ENCODE assay signal across 16 cellular contexts in the genomic region with DNA sequence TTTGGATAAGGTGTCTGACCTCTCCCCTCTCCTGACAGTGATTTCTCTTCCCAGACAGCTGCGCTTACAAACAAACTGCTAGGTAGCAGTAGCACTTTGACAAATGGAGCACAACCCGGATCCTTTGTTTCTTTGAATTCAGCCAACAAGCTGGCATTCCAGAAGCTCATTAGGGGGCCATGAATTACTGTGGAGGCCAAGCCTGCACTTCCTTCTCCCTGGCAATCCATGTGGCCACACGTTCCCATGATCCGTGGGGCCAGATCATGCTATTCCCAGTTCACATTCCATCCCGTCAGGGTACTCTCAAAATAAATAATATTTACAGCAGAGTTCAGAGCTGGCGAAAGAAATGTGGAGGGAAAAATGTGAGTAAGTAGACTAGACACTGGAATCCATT.
DNase-seq lines count a peak whose midpoint lies in the region; ATAC-seq, FAIRE-seq and TF ChIP-seq lines count a peak whose summit lies in the region.
"Had no signal": no experiment of that assay in that cellular context is flagged by ENCODE, and none has a peak within 500 bp of the region (broad histone marks: within the 10 kb centered on the region; RNA-seq: fewer than 3 reads in every experiment).

No MANE protein-coding gene starts in this region.

- no peak for TF ChIP-seq POLR2A in H54 (IDR thresholded peaks at IDR 0.05; ENCODE audit: low read depth, low read length)

- H3K4me3 ChIP-seq in AG04449 (ENCODE audit: low read depth, low read length) (no peak overlapping the region), HUES64 (ENCODE audit: low read length) (no peak overlapping the region), ectodermal cell (ENCODE audit: insufficient read depth, low read depth, low read length) (no peak overlapping the region)
- H3K4me3 ChIP-seq: lower lobe of right lung, PC-9 had no signal

- H3K27me3 ChIP-seq in HUES64 (ENCODE audit: insufficient read depth, low read length) (no peaks in the 10 kb centered on the region), ectodermal cell (ENCODE audit: control insufficient read depth, insufficient read depth, low read length, poor library complexity, severe bottlenecking) (no peaks in the 10 kb centered on the region)

- ATAC-seq in HG02981 (IDR thresholded peaks at IDR 0.05; ENCODE audit: unreplicated experiment), result no peak
- no peak for ATAC-seq in HG03354 (IDR thresholded peaks at IDR 0.05; ENCODE audit: poor library complexity, severe bottlenecking, unreplicated experiment)
- ATAC-seq: lower lobe of right lung had no signal

- no peak for FAIRE-seq in H54 (lab: Jason Lieb, UNC)
- FAIRE-seq: D721Med had no signal

- H3K27ac ChIP-seq in HUES64 (ENCODE audit: low read depth, low read length), result peak overlapping the region; percentile 86
- peak overlapping the region; percentile 84 for H3K27ac ChIP-seq in ectodermal cell (ENCODE audit: insufficient read depth, low read depth, low read length, poor library complexity, severe bottlenecking)
- H3K27ac ChIP-seq: KMS-11, lower lobe of right lung, PC-9 had no signal

- WGBS in HUES64, result 34% methylated on average over 6 of the region's 6 CpGs
- 24 to 30% methylated on average over 6 of the region's 6 CpGs for WGBS in ectodermal cell, 2 experiments

- TF ChIP-seq CTCF in AG04449 (IDR thresholded peaks at IDR 0.05; ENCODE audit: insufficient read depth, low read length, missing control alignments), result no peak

- CTCF ChIA-PET in AG04449 (lab: Yijun Ruan, JAX), result interaction anchor here (0.8 to 1.4 kb wide), 5 partner anchors 11 to 99 kb away, joined by 3 to 4 read pairs (median 3); no protein-coding TSS in a partner anchor

- H3K9me3 ChIP-seq in HUES64 (ENCODE audit: insufficient read depth, low read depth, low read length), result no peaks in the 10 kb centered on the region
- H3K9me3 ChIP-seq in ectodermal cell (ENCODE audit: control insufficient read depth, low read length), result no peaks in the 10 kb centered on the region
- H3K9me3 ChIP-seq: lower lobe of right lung had no signal

- no peaks in the 10 kb centered on the region; the same call in 1 of the 2 replicates for H3K36me3 ChIP-seq in HUES64 (ENCODE audit: insufficient read depth, low read length)
- H3K36me3 ChIP-seq in ectodermal cell (ENCODE audit: control insufficient read depth, insufficient read depth, low read length), result no peaks in the 10 kb centered on the region
- H3K36me3 ChIP-seq: lower lobe of right lung had no signal

- peaks cover 30% of the 10 kb centered on the region for H3K4me1 ChIP-seq in HUES64 (ENCODE audit: insufficient read depth, low read length)
- H3K4me1 ChIP-seq in ectodermal cell (ENCODE audit: control insufficient read depth, insufficient read depth, low read length), result peaks cover 24% of the 10 kb centered on the region

- POLR2A ChIA-PET in AG04449 (lab: Yijun Ruan, JAX), result interaction anchor here (1.3 kb wide), 1 partner anchor 12 kb away, joined by 6 read pairs; no protein-coding TSS in a partner anchor

- DNase-seq in AG04449 (ENCODE audit: low read depth, low spot score) (peak; percentile 29), left kidney (ENCODE audit: low read depth, low spot score) (peak; percentile 80), H54 (ENCODE audit: insufficient read length, low spot score) (no peak), cortex of kidney (lab: John Stamatoyannopoulos, UW) (no peak)
- DNase-seq: activated gamma-delta T cell treated with Interleukin-2 at 50 U/mL for 16 hours; central memory CD4-positive, alpha-beta T cell; head of caudate nucleus; lower lobe of right lung; occipital lobe; PC-9 had no signal

- peak overlapping the region; percentile 37 for H3K9ac ChIP-seq in HUES64 (ENCODE audit: low read depth, low read length)
- H3K9ac ChIP-seq: KMS-11 had no signal

Comparison
In these comparisons a context has a peak if more than half of its experiments do, and no peak if none do; other contexts are left out.
1. DNase-seq: peak in AG04449 (single experiment) and left kidney (single experiment); none in H54 (single experiment) and cortex of kidney (single experiment).